8 cellular contexts compared by ENCODE assay signal in the genomic region with DNA sequence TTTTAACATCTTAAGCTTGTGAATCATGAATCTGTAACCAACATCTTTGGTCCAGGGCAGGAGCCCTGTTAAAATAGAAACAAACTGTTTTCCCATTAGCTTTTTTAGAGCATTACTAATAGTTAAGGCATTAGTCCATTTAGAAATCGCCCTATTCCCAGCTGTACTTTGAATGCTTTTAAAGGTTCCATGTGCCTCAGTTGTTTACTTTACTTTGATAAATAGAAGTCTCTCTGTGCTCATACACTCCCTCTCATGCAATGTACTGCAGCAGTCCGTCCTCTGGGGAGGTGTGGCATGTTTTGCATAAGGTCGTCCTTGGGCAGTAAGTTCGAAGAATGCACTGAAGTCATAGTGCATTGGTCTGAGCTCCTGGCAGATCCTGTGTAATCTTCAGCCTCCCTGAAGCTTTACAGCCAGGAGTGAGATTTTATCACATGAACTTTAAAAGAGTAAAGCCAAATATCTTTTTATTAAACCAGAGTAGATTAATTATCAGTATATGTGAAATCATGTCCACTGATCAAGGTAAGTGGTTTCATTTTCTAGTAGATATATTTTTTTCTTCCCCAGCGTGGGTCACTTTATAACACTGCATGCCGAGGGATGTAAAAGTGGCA.
DNase-seq lines count a peak whose midpoint lies in the region; ATAC-seq and TF ChIP-seq lines count a peak whose summit lies in the region.

No MANE protein-coding gene starts in this region.

- peaks cover 15% of the 10 kb centered on the region for H3K4me1 Mint-ChIP-seq in memory B cell
- H3K4me1 Mint-ChIP-seq in activated T-helper 2 cell treated with anti-CD3 and anti-CD28 coated beads, Interferon-gamma antibody, Interleukin-2, Interleukin-4, amounts not matched to agents 10 μg/mL and 5 μg/mL and 100 μg/mL, durations not matched to agents 14 hours and 24 hours and 36 hours (ENCODE audit: low read depth): peaks cover 14% of the 10 kb centered on the region
- peaks cover 13% of the 10 kb centered on the region for H3K4me1 Mint-ChIP-seq in activated CD4-positive, alpha-beta T cell treated with anti-CD3 and anti-CD28 coated beads, Interleukin-2, amount 10 ng/mL, durations not matched to agents 7 days and 5 days

- CTCF ChIA-PET in activated CD4-positive, alpha-beta T cell treated with anti-CD3 and anti-CD28 coated beads, Interleukin-2, amount 10 ng/mL, durations not matched to agents 7 days and 5 days (lab: Charles Lee): no interaction called here

- H3K27ac Mint-ChIP-seq in memory B cell: peak overlapping the region; percentile 64
- H3K27ac Mint-ChIP-seq in activated T-helper 2 cell treated with anti-CD3 and anti-CD28 coated beads, Interferon-gamma antibody, Interleukin-2, Interleukin-4, amounts not matched to agents 10 μg/mL and 5 μg/mL and 100 μg/mL, durations not matched to agents 14 hours and 24 hours and 36 hours: no peak overlapping the region
- H3K27ac Mint-ChIP-seq in activated CD4-positive, alpha-beta T cell treated with anti-CD3 and anti-CD28 coated beads, Interleukin-2, amount 10 ng/mL, durations not matched to agents 7 days and 5 days: no peak overlapping the region

- peak overlapping the region; percentile 67 for H3K27ac ChIP-seq in colonic mucosa

- DNase-seq in ELR (ENCODE audit: low read depth) (peak; percentile 80), H7 (peak; percentile 31), NCI-H526 (lab: John Stamatoyannopoulos, UW) (peak; percentile 14 to 74), colonic mucosa (peak; percentile 82), memory B cell (ENCODE audit: low spot score in 2 of 2) (no peak), ureter (ENCODE audit: low spot score) (peak; percentile 50)
- no peak for DNase-seq in activated T-helper 2 cell treated with anti-CD3 and anti-CD28 coated beads, Interferon-gamma antibody, Interleukin-2, Interleukin-4, amounts not matched to agents 10 μg/mL and 5 μg/mL and 100 μg/mL, durations not matched to agents 14 hours and 24 hours and 36 hours (ENCODE audit: low spot score)
- DNase-seq in activated CD4-positive, alpha-beta T cell treated with anti-CD3 and anti-CD28 coated beads, Interleukin-2, amount 10 ng/mL, durations not matched to agents 7 days and 5 days: no peak

- POLR2A ChIA-PET in activated CD4-positive, alpha-beta T cell treated with anti-CD3 and anti-CD28 coated beads, Interleukin-2, amount 10 ng/mL, durations not matched to agents 7 days and 5 days (lab: Charles Lee): no interaction called here

- peaks cover 13% of the 10 kb centered on the region for H3K4me1 ChIP-seq in colonic mucosa

- H3K36me3 ChIP-seq in H7 (replicated peaks; ENCODE audit: control insufficient read depth, insufficient read depth, low read length) (no peaks in the 10 kb centered on the region), colonic mucosa (no peaks in the 10 kb centered on the region)

- H3K9me3 ChIP-seq in colonic mucosa: no peaks in the 10 kb centered on the region

- H3K27me3 Mint-ChIP-seq in memory B cell: peaks cover 3% of the 10 kb centered on the region
- peaks cover 39% of the 10 kb centered on the region for H3K27me3 Mint-ChIP-seq in activated T-helper 2 cell treated with anti-CD3 and anti-CD28 coated beads, Interferon-gamma antibody, Interleukin-2, Interleukin-4, amounts not matched to agents 10 μg/mL and 5 μg/mL and 100 μg/mL, durations not matched to agents 14 hours and 24 hours and 36 hours (ENCODE audit: low read depth)
- peaks cover 22% of the 10 kb centered on the region for H3K27me3 Mint-ChIP-seq in activated CD4-positive, alpha-beta T cell treated with anti-CD3 and anti-CD28 coated beads, Interleukin-2, amount 10 ng/mL, durations not matched to agents 7 days and 5 days

- H3K9ac ChIP-seq in colonic mucosa (ENCODE audit: low read depth in 2 of 2, low read length in 2 of 2): peak overlapping the region in 1 of 2 donors; percentile 78

- no peak overlapping the region for H3K4me3 ChIP-seq in H7 (ENCODE audit: insufficient read depth, low read depth, low read length)
- H3K4me3 ChIP-seq in colonic mucosa: peak overlapping the region; percentile 8

- H3K4me3 Mint-ChIP-seq in memory B cell: peak overlapping the region; percentile 85
- H3K4me3 Mint-ChIP-seq in activated T-helper 2 cell treated with anti-CD3 and anti-CD28 coated beads, Interferon-gamma antibody, Interleukin-2, Interleukin-4, amounts not matched to agents 10 μg/mL and 5 μg/mL and 100 μg/mL, durations not matched to agents 14 hours and 24 hours and 36 hours (ENCODE audit: low read depth): no peak overlapping the region
- no peak overlapping the region for H3K4me3 Mint-ChIP-seq in activated CD4-positive, alpha-beta T cell treated with anti-CD3 and anti-CD28 coated beads, Interleukin-2, amount 10 ng/mL, durations not matched to agents 7 days and 5 days

- intact Hi-C loops in colonic mucosa (cut with DNase I): no loop called here
- intact Hi-C loops in activated T-helper 2 cell treated with anti-CD3 and anti-CD28 coated beads, Interferon-gamma antibody, Interleukin-2, Interleukin-4, amounts not matched to agents 10 μg/mL and 5 μg/mL and 100 μg/mL, durations not matched to agents 14 hours and 24 hours and 36 hours (cut with micrococcal nuclease): no loop called here

- TF ChIP-seq CTCF in colonic mucosa (IDR thresholded peaks at IDR 0.05): no peak

- H3K27me3 ChIP-seq in H7 (ENCODE audit: control insufficient read depth, insufficient read depth, low read length) (no peaks in the 10 kb centered on the region), colonic mucosa (no peaks in the 10 kb centered on the region)

- no peaks in the 10 kb centered on the region for H3K36me3 Mint-ChIP-seq in memory B cell
- H3K36me3 Mint-ChIP-seq in activated T-helper 2 cell treated with anti-CD3 and anti-CD28 coated beads, Interferon-gamma antibody, Interleukin-2, Interleukin-4, amounts not matched to agents 10 μg/mL and 5 μg/mL and 100 μg/mL, durations not matched to agents 14 hours and 24 hours and 36 hours (ENCODE audit: low read depth): no peaks in the 10 kb centered on the region
- no peaks in the 10 kb centered on the region for H3K36me3 Mint-ChIP-seq in activated CD4-positive, alpha-beta T cell treated with anti-CD3 and anti-CD28 coated beads, Interleukin-2, amount 10 ng/mL, durations not matched to agents 7 days and 5 days (ENCODE audit: low read depth)

- ATAC-seq in memory B cell (ENCODE audit: low read depth): peak; percentile 72

- H3K9me3 Mint-ChIP-seq in memory B cell: no peaks in the 10 kb centered on the region
- no peaks in the 10 kb centered on the region for H3K9me3 Mint-ChIP-seq in activated T-helper 2 cell treated with anti-CD3 and anti-CD28 coated beads, Interferon-gamma antibody, Interleukin-2, Interleukin-4, amounts not matched to agents 10 μg/mL and 5 μg/mL and 100 μg/mL, durations not matched to agents 14 hours and 24 hours and 36 hours
- H3K9me3 Mint-ChIP-seq in activated CD4-positive, alpha-beta T cell treated with anti-CD3 and anti-CD28 coated beads, Interleukin-2, amount 10 ng/mL, durations not matched to agents 7 days and 5 days: no peaks in the 10 kb centered on the region

Comparison
In these comparisons a context has a peak if more than half of its experiments do, and no peak if none do; other contexts are left out.
1. DNase-seq: peak in ELR (single experiment), H7 (single experiment), NCI-H526 (2 of 2), colonic mucosa (single experiment) and ureter (single experiment); none in memory B cell (0 of 2), activated T-helper 2 cell treated with anti-CD3 and anti-CD28 coated beads, Interferon-gamma antibody, Interleukin-2, Interleukin-4, amounts not matched to agents 10 μg/mL and 5 μg/mL and 100 μg/mL, durations not matched to agents 14 hours and 24 hours and 36 hours (single experiment) and activated CD4-positive, alpha-beta T cell treated with anti-CD3 and anti-CD28 coated beads, Interleukin-2, amount 10 ng/mL, durations not matched to agents 7 days and 5 days (single experiment).